24 cellular contexts compared by ENCODE assay signal in genomic region chr9:117317192-117317591, GRCh38.
DNase-seq lines count a peak whose midpoint lies in the region; ATAC-seq, FAIRE-seq and TF ChIP-seq lines count a peak whose summit lies in the region.
"Had no signal": no experiment of that assay in that cellular context is flagged by ENCODE, and none has a peak within 500 bp of the region (broad histone marks: within the 10 kb centered on the region; RNA-seq: fewer than 3 reads in every experiment).

No MANE protein-coding gene starts in this region.

- POLR2A ChIA-PET in HepG2 (lab: Yijun Ruan, JAX): no interaction called here

- TF ChIP-seq RAD21 in HepG2 (CRISPR knock-in tag; IDR thresholded peaks at IDR 0.05): no peak

- H3K79me2 ChIP-seq in HepG2 (ENCODE audit: insufficient read depth, low read length) (no peaks in the 10 kb centered on the region), DOHH2 (ENCODE audit: control insufficient read depth, low read length) (peaks cover 67% of the 10 kb centered on the region), OCI-LY1 (ENCODE audit: insufficient read depth, low read length) (no peaks in the 10 kb centered on the region)

- H3K36me3 ChIP-seq in HepG2 (replicated peaks in 1 of 2; ENCODE audit: control insufficient read depth in 1 of 2, insufficient read depth in 2 of 2, low read length in 2 of 2): no peaks in the 10 kb centered on the region
- no peaks in the 10 kb centered on the region for H3K36me3 ChIP-seq in right lobe of liver
- no peaks in the 10 kb centered on the region for H3K36me3 ChIP-seq in DOHH2 (ENCODE audit: control insufficient read depth, low read length)
- no peaks in the 10 kb centered on the region for H3K36me3 ChIP-seq in OCI-LY1 (ENCODE audit: insufficient read depth, low read length)
- H3K36me3 ChIP-seq in effector memory CD4-positive, alpha-beta T cell (ENCODE audit: control insufficient read depth, insufficient read depth, low read length): no peaks in the 10 kb centered on the region
- H3K36me3 ChIP-seq: BLaER1 treated with 17β-estradiol and CSF1 and Interleukin-3, amounts not matched to agents 10 nM and 100 nM had no signal

- H2AFZ ChIP-seq in HepG2 (ENCODE audit: low read length): no peak overlapping the region
- no peak overlapping the region for H2AFZ ChIP-seq in OCI-LY1 (ENCODE audit: low read length)

- TF ChIP-seq POLR2A in HepG2 (IDR thresholded peaks at IDR 0.05; ENCODE audit: insufficient read depth in 1 of 2, low read depth in 2 of 2, low read length in 2 of 2): no peak
- no peak for TF ChIP-seq POLR2A in right lobe of liver (IDR thresholded peaks at IDR 0.05)

- DNase-seq in HepG2 (ENCODE audit: low spot score) (no peak), right lobe of liver (no peak)
- DNase-seq in effector memory CD4-positive, alpha-beta T cell: no peak
- DNase-seq: ACHN; BE2C; Caco-2; Calu3; CD4-positive, alpha-beta T cell; CD8-positive, alpha-beta T cell; DMS79 treated with DMSO at 0.1 percent for 48 hours; EL; GDM1 had no signal

- H3K4me1 ChIP-seq in HepG2 (ENCODE audit: insufficient read depth, low read length): no peaks in the 10 kb centered on the region
- no peaks in the 10 kb centered on the region for H3K4me1 ChIP-seq in right lobe of liver
- H3K4me1 ChIP-seq in DOHH2 (ENCODE audit: control insufficient read depth, low read length): peaks cover 86% of the 10 kb centered on the region
- H3K4me1 ChIP-seq in OCI-LY1 (ENCODE audit: insufficient read depth, low read length, severe bottlenecking): peaks cover 60% of the 10 kb centered on the region
- no peaks in the 10 kb centered on the region for H3K4me1 ChIP-seq in effector memory CD4-positive, alpha-beta T cell (ENCODE audit: control insufficient read depth, insufficient read depth, low read length, poor library complexity, severe bottlenecking)
- H3K4me1 ChIP-seq: Caco-2 had no signal

- intact Hi-C loops in HepG2 (cut with micrococcal nuclease; ENCODE audit: unreplicated experiment) (no loop called here), right lobe of liver (cut with DNase I) (no loop called here)

- BruUV-seq in HepG2 (replicated peaks; lab: Mats Ljungman, UMichigan): no TSS peak

- no peak overlapping the region for H3K9ac ChIP-seq in HepG2 (ENCODE audit: insufficient read depth, low read depth, low read length)
- H3K9ac ChIP-seq in OCI-LY1 (ENCODE audit: low read length): no peak overlapping the region
- H3K9ac ChIP-seq: BLaER1 treated with 17β-estradiol and CSF1 and Interleukin-3, amounts not matched to agents 10 nM and 100 nM had no signal

- no peaks in the 10 kb centered on the region; a peak in 1 of 5 replicates for H3K27me3 ChIP-seq in HepG2 (ENCODE audit: control insufficient read depth in 1 of 2, insufficient read depth in 2 of 2, low read length in 2 of 2)
- no peaks in the 10 kb centered on the region for H3K27me3 ChIP-seq in right lobe of liver
- no peaks in the 10 kb centered on the region for H3K27me3 ChIP-seq in DOHH2 (ENCODE audit: control insufficient read depth, low read length)
- no peaks in the 10 kb centered on the region for H3K27me3 ChIP-seq in OCI-LY1 (ENCODE audit: insufficient read depth, low read length)
- no peaks in the 10 kb centered on the region for H3K27me3 ChIP-seq in effector memory CD4-positive, alpha-beta T cell (replicated peaks; ENCODE audit: control insufficient read depth, insufficient read depth, low read length, poor library complexity, severe bottlenecking)
- H3K27me3 ChIP-seq: BE2C; BLaER1 treated with 17β-estradiol and CSF1 and Interleukin-3, amounts not matched to agents 10 nM and 100 nM had no signal

- H4K20me1 ChIP-seq in HepG2 (ENCODE audit: insufficient read depth, low read length) (no peaks in the 10 kb centered on the region), DOHH2 (ENCODE audit: control insufficient read depth, insufficient read depth, low read depth, low read length) (no peaks in the 10 kb centered on the region), OCI-LY1 (ENCODE audit: insufficient read depth, low read length) (no peaks in the 10 kb centered on the region)

- H3F3A ChIP-seq in DOHH2 (ENCODE audit: control insufficient read depth, insufficient read depth) (no peaks in the 10 kb centered on the region), OCI-LY1 (ENCODE audit: insufficient read depth, low read length) (no peaks in the 10 kb centered on the region)

- H3K9me3 ChIP-seq in HepG2 (ENCODE audit: low read length) (no peaks in the 10 kb centered on the region), right lobe of liver (no peaks in the 10 kb centered on the region), DOHH2 (ENCODE audit: control insufficient read depth, insufficient read depth, low read length) (no peaks in the 10 kb centered on the region), OCI-LY1 (ENCODE audit: low read length) (no peaks in the 10 kb centered on the region)
- no peaks in the 10 kb centered on the region for H3K9me3 ChIP-seq in effector memory CD4-positive, alpha-beta T cell (ENCODE audit: control insufficient read depth, low read length)
- H3K9me3 ChIP-seq: BE2C; BLaER1 treated with 17β-estradiol and CSF1 and Interleukin-3, amounts not matched to agents 10 nM and 100 nM; Caco-2 had no signal

- TF ChIP-seq CTCF in HepG2 (CRISPR knock-in tag; IDR thresholded peaks at IDR 0.05) (no peak), right lobe of liver (IDR thresholded peaks at IDR 0.05) (no peak), DOHH2 (IDR thresholded peaks at IDR 0.05; ENCODE audit: low read depth, low read length, poor library complexity, severe bottlenecking) (no peak), OCI-LY1 (IDR thresholded peaks at IDR 0.05; ENCODE audit: low read length) (no peak)

- H3K4me3 ChIP-seq in HepG2 (replicated peaks in 1 of 3; ENCODE audit: insufficient read depth in 1 of 3, low read depth in 2 of 3, low read length in 3 of 3) (no peak overlapping the region), right lobe of liver (no peak overlapping the region), DOHH2 (ENCODE audit: low read length) (no peak overlapping the region), OCI-LY1 (ENCODE audit: low read depth, low read length, poor library complexity, severe bottlenecking) (no peak overlapping the region)
- H3K4me3 ChIP-seq in effector memory CD4-positive, alpha-beta T cell (ENCODE audit: insufficient read depth, low read depth, low read length, poor library complexity, severe bottlenecking): no peak overlapping the region
- H3K4me3 ChIP-seq: BLaER1 treated with 17β-estradiol and CSF1 and Interleukin-3, amounts not matched to agents 10 nM and 100 nM; GM12878 had no signal

- in situ Hi-C loops in HepG2 (cut with HindIII; ENCODE audit: extremely low pct_ligation_motif_present, low pct_unique_long_range_greater_than_20kb): no loop called here

- H3K9me2 ChIP-seq in DOHH2 (replicated peaks; ENCODE audit: control insufficient read depth, low read length) (no peaks in the 10 kb centered on the region), OCI-LY1 (ENCODE audit: low read depth, low read length) (no peaks in the 10 kb centered on the region)

- TF ChIP-seq EP300 in HepG2 (IDR thresholded peaks at IDR 0.05; ENCODE audit: low read depth in 2 of 2, low read length in 2 of 2): no peak
- TF ChIP-seq EP300 in HepG2 (CRISPR knock-in tag; IDR thresholded peaks at IDR 0.05; ENCODE audit: borderline replicate concordance): no peak

- H3K27ac ChIP-seq in HepG2 (ENCODE audit: extremely low read length, insufficient read depth, low read length) (no peak overlapping the region), right lobe of liver (no peak overlapping the region), DOHH2 (ENCODE audit: low read depth, low read length) (peak overlapping the region; percentile 44), OCI-LY1 (ENCODE audit: low read depth, low read length, poor library complexity, severe bottlenecking) (peak overlapping the region; percentile 6)
- no peak overlapping the region for H3K27ac ChIP-seq in effector memory CD4-positive, alpha-beta T cell (ENCODE audit: insufficient read depth, low read length, poor library complexity, severe bottlenecking)
- H3K27ac ChIP-seq: 22Rv1; BLaER1 treated with 17β-estradiol and CSF1 and Interleukin-3, amounts not matched to agents 10 nM and 100 nM; C4-2B had no signal

- 0% methylated on average over 1 of the region's 2 CpGs for WGBS in HepG2 (ENCODE audit: low lambda C conversion rate)
- WGBS in right lobe of liver (ENCODE audit: insufficient coverage, low coverage, low lambda C conversion rate, missing lambda C conversion rate): 27% methylated on average over 2 of the region's 2 CpGs

- CTCF ChIA-PET in HepG2 (lab: Yijun Ruan, JAX; ENCODE audit: low intra/inter-chr PET ratio, low total read pairs): no interaction called here

- H3K4me2 ChIP-seq in HepG2 (ENCODE audit: low read depth, low read length): no peak overlapping the region
- peak overlapping the region; percentile 53 for H3K4me2 ChIP-seq in DOHH2 (ENCODE audit: low read length)
- no peak overlapping the region for H3K4me2 ChIP-seq in OCI-LY1 (ENCODE audit: low read length)

- FAIRE-seq in HepG2 (lab: Jason Lieb, UNC): no peak
- FAIRE-seq: D721Med, GM12878, GM12892, GM18507, GM19239 had no signal

- ATAC-seq in HepG2 (no peak), right lobe of liver (no peak), GM18858 (IDR thresholded peaks at IDR 0.05; ENCODE audit: unreplicated experiment) (no peak), HG03571 (IDR thresholded peaks at IDR 0.05; ENCODE audit: unreplicated experiment) (no peak)
- ATAC-seq: CD8-positive, alpha-beta T cell; GM12878 had no signal

TF ChIP-seq in HepG2, 621 proteins besides CTCF, POLR2A, EP300 and RAD21:
- peak; percentile 69 for TF ChIP-seq MAFF (IDR thresholded peaks at IDR 0.05; ENCODE audit: low read depth, low read length)
- TF ChIP-seq MAFK (conservative IDR thresholded peaks at IDR 0.05 in 1 of 2, IDR thresholded peaks at IDR 0.05 in 1 of 2; ENCODE audit: low read length in 2 of 2): peak; percentile 62 to 86
- TF ChIP-seq KDM4B (CRISPR knock-in tag; IDR thresholded peaks at IDR 0.05): no peak

Comparison
In these comparisons a context has a peak if more than half of its experiments do, and no peak if none do; other contexts are left out.
1. H3K27ac ChIP-seq: peak in DOHH2 (single experiment) and OCI-LY1 (single experiment); none in HepG2 (single experiment), right lobe of liver (0 of 3) and effector memory CD4-positive, alpha-beta T cell (single experiment).